Comparison of ENCODE assay signal across 17 cellular contexts in genomic region chr11:79314906-79315689, GRCh38.
DNase-seq lines count a peak whose midpoint lies in the region; ATAC-seq, FAIRE-seq and TF ChIP-seq lines count a peak whose summit lies in the region.
"Had no signal": no experiment of that assay in that cellular context is flagged by ENCODE, and none has a peak within 500 bp of the region (broad histone marks: within the 10 kb centered on the region; RNA-seq: fewer than 3 reads in every experiment).

No MANE protein-coding gene starts in this region.

- no peak overlapping the region for H3K27ac Mint-ChIP-seq in Caco-2 (ENCODE audit: unreplicated experiment)
- H3K27ac Mint-ChIP-seq: B cell; effector memory CD8-positive, alpha-beta T cell; naive B cell; type B pancreatic cell had no signal

- no peak for FAIRE-seq in GM12878 (lab: Jason Lieb, UNC)
- FAIRE-seq: small intestine had no signal

- TF ChIP-seq EP300 in GM12878 (IDR thresholded peaks at IDR 0.05; ENCODE audit: borderline replicate concordance in 1 of 2, control insufficient read depth in 1 of 2, low read depth in 2 of 2, low read length in 2 of 2): no peak

- peaks cover 35% of the 10 kb centered on the region for H3K27me3 Mint-ChIP-seq in Caco-2 (ENCODE audit: insufficient read depth, unreplicated experiment)
- H3K27me3 Mint-ChIP-seq: effector memory CD8-positive, alpha-beta T cell; type B pancreatic cell had no signal

- H3K4me1 ChIP-seq in Caco-2 (no peaks in the 10 kb centered on the region), GM12878 (ENCODE audit: control insufficient read depth, insufficient read depth, low read length) (no peaks in the 10 kb centered on the region), body of pancreas (no peaks in the 10 kb centered on the region)

- SMC1A ChIA-PET in GM12878 (lab: Charles Lee; ENCODE audit: uncharacterized antibody, unreplicated experiment): no interaction called here

- H3K36me3 Mint-ChIP-seq in Caco-2 (ENCODE audit: insufficient read depth, unreplicated experiment): no peaks in the 10 kb centered on the region
- H3K36me3 Mint-ChIP-seq: naive B cell had no signal

- H3K36me3 ChIP-seq in Caco-2 (ENCODE audit: control insufficient read depth, insufficient read depth, low read length) (no peaks in the 10 kb centered on the region), GM12878 (ENCODE audit: control insufficient read depth in 2 of 2, insufficient read depth in 2 of 2, low read length in 1 of 2) (no peaks in the 10 kb centered on the region), body of pancreas (replicated peaks in 1 of 2; ENCODE audit: insufficient read depth in 1 of 2, low read depth in 2 of 2) (no peaks in the 10 kb centered on the region)

- ATAC-seq in GM12878 (no peak), body of pancreas (no peak)
- ATAC-seq: effector memory CD8-positive, alpha-beta T cell had no signal

- H3K4me3 ChIP-seq in Caco-2 (ENCODE audit: low read depth, low read length) (no peak overlapping the region), GM12878 (no peak overlapping the region), body of pancreas (no peak overlapping the region)

- no peak overlapping the region for H3K4me3 Mint-ChIP-seq in Caco-2 (ENCODE audit: unreplicated experiment)
- H3K4me3 Mint-ChIP-seq: B cell; effector memory CD8-positive, alpha-beta T cell; naive B cell; type B pancreatic cell had no signal

- H2AFZ ChIP-seq in GM12878 (ENCODE audit: control insufficient read depth, low read depth, low read length): no peak overlapping the region

- H3K9me3 Mint-ChIP-seq in Caco-2 (ENCODE audit: unreplicated experiment): no peaks in the 10 kb centered on the region
- H3K9me3 Mint-ChIP-seq: type B pancreatic cell had no signal

- H3K9ac ChIP-seq in GM12878 (ENCODE audit: control insufficient read depth, insufficient read depth, low read length): no peak overlapping the region

- RAD21 ChIA-PET in GM12878 (lab: Charles Lee; ENCODE audit: unreplicated experiment): no interaction called here

- no peak overlapping the region for H3K4me2 ChIP-seq in GM12878 (ENCODE audit: control insufficient read depth, insufficient read depth)

- TF ChIP-seq CTCF in Caco-2 (IDR thresholded peaks at IDR 0.05; ENCODE audit: insufficient read depth in 1 of 2, low read depth in 1 of 2, low read length in 1 of 2, severe bottlenecking in 1 of 2, unreplicated experiment in 1 of 2) (no peak), GM12878 (IDR thresholded peaks at IDR 0.05 in 2 of 3, conservative IDR thresholded peaks at IDR 0.05 in 1 of 3; ENCODE audit: control insufficient read depth in 2 of 3, extremely low read depth in 1 of 3, insufficient read depth in 1 of 3, low read depth in 3 of 3, low read length in 3 of 3) (no peak), body of pancreas (IDR thresholded peaks at IDR 0.05) (no peak)

- no peak for TF ChIP-seq RAD21 in GM12878 (IDR thresholded peaks at IDR 0.05; ENCODE audit: insufficient read depth, low read depth, low read length)

- no peaks in the 10 kb centered on the region for H4K20me1 ChIP-seq in GM12878 (ENCODE audit: control insufficient read depth, insufficient read depth)

- H3K4me1 Mint-ChIP-seq in Caco-2 (ENCODE audit: low read depth, unreplicated experiment): no peaks in the 10 kb centered on the region
- H3K4me1 Mint-ChIP-seq: B cell, naive B cell had no signal

- intact Hi-C loops in Caco-2 (cut with micrococcal nuclease; ENCODE audit: unreplicated experiment) (no loop called here), GM12878 (cut with micrococcal nuclease; ENCODE audit: unreplicated experiment) (no loop called here), body of pancreas (cut with DNase I) (no loop called here)

- in situ Hi-C loops in GM12878 (cut with MboI): no loop called here

- POLR2A ChIA-PET in Caco-2 (lab: Charles Lee): no interaction called here
- POLR2A ChIA-PET in GM12878 (lab: Charles Lee): no interaction called here

- no peak overlapping the region for H3K27ac ChIP-seq in GM12878 (ENCODE audit: control insufficient read depth, insufficient read depth)
- no peak overlapping the region for H3K27ac ChIP-seq in body of pancreas

- H3K27me3 ChIP-seq in Caco-2 (replicated peaks; ENCODE audit: control insufficient read depth, insufficient read depth, low read length): no peaks in the 10 kb centered on the region
- H3K27me3 ChIP-seq in GM12878 (replicated peaks in 1 of 2; ENCODE audit: control insufficient read depth in 2 of 2, insufficient read depth in 2 of 2, low read length in 1 of 2): no peaks in the 10 kb centered on the region; a peak in 1 of 4 replicates
- H3K27me3 ChIP-seq in body of pancreas: no peaks in the 10 kb centered on the region

- no peak for TF ChIP-seq POLR2A in GM12878 (IDR thresholded peaks at IDR 0.05; ENCODE audit: low read depth, low read length)
- no peak for TF ChIP-seq POLR2A in body of pancreas (IDR thresholded peaks at IDR 0.05)

- 29% methylated on average over 8 of the region's 8 CpGs for WGBS in GM12878 (ENCODE audit: insufficient coverage, insufficient replicate concordance, low lambda C conversion rate, missing lambda C conversion rate)
- WGBS in body of pancreas, 2 donors: 54% methylated on average over 8 of the region's 8 CpGs

- H3K9me3 ChIP-seq in Caco-2 (no peaks in the 10 kb centered on the region), GM12878 (replicated peaks; ENCODE audit: control insufficient read depth, insufficient read depth, low read length) (no peaks in the 10 kb centered on the region), body of pancreas (no peaks in the 10 kb centered on the region)

- CTCF ChIA-PET in Caco-2 (lab: Charles Lee) (no interaction called here), GM12878 (lab: Yijun Ruan, JAX) (no interaction called here)

- DNase-seq in Caco-2 (peak; percentile 53 to 62), MV-4-11 (lab: John Stamatoyannopoulos, UW) (peak; percentile 73), GM12878 (ENCODE audit: low read depth, low spot score) (no peak), left kidney (ENCODE audit: low read depth, low spot score) (peak; percentile 91), Ammon's horn (ENCODE audit: low spot score) (no peak), NCI-H1092 treated with DMSO at 0.1 percent for 48 hours (lab: John Stamatoyannopoulos, UW) (no peak), body of pancreas (no peak), SW 1271 (lab: John Stamatoyannopoulos, UW) (no peak)
- DNase-seq: amniotic stem cell; effector memory CD8-positive, alpha-beta T cell; GF-D8; hypothalamus; naive B cell; NCI-H1436 treated with DMSO at 0.1 percent for 48 hours; small intestine had no signal

- H3K79me2 ChIP-seq in GM12878 (ENCODE audit: control insufficient read depth, insufficient read depth, low read length): no peaks in the 10 kb centered on the region

- BruUV-seq in Caco-2 (replicated peaks; lab: Mats Ljungman, UMichigan): no TSS peak
- no TSS peak for BruUV-seq in GM12878 (replicated peaks; lab: Mats Ljungman, UMichigan)

TF ChIP-seq in GM12878, 131 proteins besides CTCF, POLR2A, EP300 and RAD21 (continues in another document):
- peak; percentile 86 for TF ChIP-seq REST (IDR thresholded peaks at IDR 0.05; ENCODE audit: low read depth, low read length)

Comparison
In these comparisons a context has a peak if more than half of its experiments do, and no peak if none do; other contexts are left out.
1. DNase-seq: peak in Caco-2 (2 of 2), MV-4-11 (single experiment) and left kidney (single experiment); none in GM12878 (single experiment), Ammon's horn (single experiment), NCI-H1092 treated with DMSO at 0.1 percent for 48 hours (single experiment), body of pancreas (0 of 4) and SW 1271 (0 of 2).